8 cellular contexts compared by ENCODE assay signal in the genomic region with DNA sequence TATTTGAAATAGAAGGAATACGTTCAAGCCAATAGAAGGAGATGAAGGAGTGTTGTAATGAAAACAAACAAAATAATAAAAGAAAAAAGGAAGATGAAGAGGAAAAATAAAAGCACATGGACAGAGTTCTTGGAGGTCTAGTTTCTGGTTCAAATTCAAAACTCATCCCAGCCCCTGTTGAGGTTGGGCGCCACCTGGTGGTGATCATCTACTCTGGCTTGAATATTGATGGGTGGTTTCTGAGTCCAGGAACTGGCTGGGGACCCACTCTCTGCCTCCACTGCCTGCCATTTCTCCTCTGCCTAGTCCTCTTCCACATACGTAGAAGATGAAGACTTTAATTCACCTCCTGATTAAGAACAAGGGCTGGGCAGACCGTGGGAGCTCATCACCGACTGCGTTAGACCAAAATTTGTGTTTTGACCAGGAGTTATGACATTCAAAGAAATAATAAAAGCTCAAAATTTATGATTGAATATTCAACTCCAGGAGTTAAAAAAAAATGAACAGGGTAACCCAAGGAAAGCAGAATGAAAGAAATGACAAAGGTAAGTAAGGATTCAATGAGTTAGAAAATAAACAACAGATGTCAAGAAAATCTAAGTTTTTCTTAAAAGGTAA.
A peak's percentile ranks its signal among the peaks of the same experiment; 100 is the strongest.
DNase-seq lines count a peak whose midpoint lies in the region; ATAC-seq lines count a peak whose summit lies in the region.

No MANE protein-coding gene starts in this region.

- DNase-seq in Daoy (ENCODE audit: low read depth) (peak; percentile 69), NCI-H226 (peak; percentile 40), kidney tubule cell (ENCODE audit: low spot score) (peak; percentile 68)
- peak; percentile 32 to 63 (median 52) for DNase-seq in activated CD4-positive, CD25-positive, alpha-beta regulatory T cell (lab: John Stamatoyannopoulos, UW)
- DNase-seq in central memory CD4-positive, alpha-beta T cell = peak; percentile 34
- peak; percentile 50 to 75 for DNase-seq in stimulated activated CD4-positive, alpha-beta T cell treated with anti-CD3 and anti-CD28 coated beads, Interleukin-4, amount 100 ng/mL, for 48 hours (ENCODE audit: low read depth in 2 of 2)

- ATAC-seq in HG02938 (IDR thresholded peaks at IDR 0.05; ENCODE audit: unreplicated experiment) = peak; percentile 61
- ATAC-seq in HG03095 (IDR thresholded peaks at IDR 0.05; ENCODE audit: unreplicated experiment) = no peak
